29 cellular contexts compared by ENCODE assay signal in genomic region chr10:25743832-25744231, GRCh38.
"Had no signal": no experiment of that assay in that cellular context is flagged by ENCODE, and none has a peak within 500 bp of the region (broad histone marks: within the 10 kb centered on the region; RNA-seq: fewer than 3 reads in every experiment).

No MANE protein-coding gene starts in this region.

- H3K4me3 Mint-ChIP-seq: dendritic cell treated with granulocyte-macrophage colony-stimulating factor and Interleukin-4, amounts not matched to agents 40 ng/mL and 50 ng/mL, for 4 days; effector memory CD8-positive, alpha-beta T cell; endodermal cell had no signal

- H3K27me3 ChIP-seq: colonic mucosa, esophagus muscularis mucosa, esophagus squamous epithelium, foreskin keratinocyte, gastrocnemius medialis had no signal

- ATAC-seq: effector memory CD8-positive, alpha-beta T cell; esophagus mucosa; foreskin keratinocyte; gastrocnemius medialis; gastroesophageal sphincter; heart left ventricle; heart right ventricle had no signal

- FAIRE-seq: colon, endometrium, endothelial cell of umbilical vein, frontal cortex had no signal

- H3K9me3 ChIP-seq: colonic mucosa, esophagus muscularis mucosa, esophagus squamous epithelium, gastrocnemius medialis, gastroesophageal sphincter, heart left ventricle, heart right ventricle had no signal

- H3K27ac ChIP-seq: colonic mucosa, coronary artery, dorsolateral prefrontal cortex, epithelial cell of prostate, esophagus muscularis mucosa, esophagus squamous epithelium, foreskin keratinocyte, gastrocnemius medialis, gastroesophageal sphincter, heart left ventricle, heart right ventricle had no signal

- H3K27ac Mint-ChIP-seq: dendritic cell treated with granulocyte-macrophage colony-stimulating factor and Interleukin-4, amounts not matched to agents 40 ng/mL and 50 ng/mL, for 4 days; effector memory CD8-positive, alpha-beta T cell; endodermal cell had no signal

- H3K36me3 ChIP-seq: colonic mucosa, esophagus muscularis mucosa, esophagus squamous epithelium, gastrocnemius medialis, gastroesophageal sphincter, heart left ventricle, heart right ventricle had no signal

- DNase-seq: colonic mucosa; cortex of kidney; dermis blood vessel endothelial cell; dorsolateral prefrontal cortex; effector CD4-positive, alpha-beta T cell; effector CD8-positive, alpha-beta T cell; effector memory CD4-positive, alpha-beta T cell; effector memory CD8-positive, alpha-beta T cell; endodermal cell; erythroblast; esophagus squamous epithelium; foreskin fibroblast; foreskin keratinocyte; foreskin melanocyte; gastrocnemius medialis; glutamatergic neuron; head of caudate nucleus; heart left ventricle; heart right ventricle had no signal

- H3K4me3 ChIP-seq: colonic mucosa, coronary artery, dorsolateral prefrontal cortex, esophagus muscularis mucosa, esophagus squamous epithelium, gastrocnemius medialis, gastroesophageal sphincter, heart left ventricle, heart right ventricle had no signal

- H3K4me1 ChIP-seq: colonic mucosa, esophagus muscularis mucosa, esophagus squamous epithelium, foreskin keratinocyte, gastrocnemius medialis, gastroesophageal sphincter, heart left ventricle, heart right ventricle had no signal

- H3K9me3 Mint-ChIP-seq: dendritic cell treated with granulocyte-macrophage colony-stimulating factor and Interleukin-4, amounts not matched to agents 40 ng/mL and 50 ng/mL, for 4 days; effector memory CD8-positive, alpha-beta T cell; endodermal cell had no signal
